8 cellular contexts compared by ENCODE assay signal in genomic region chr17:76726766-76727718, GRCh38. TPM values are rescaled to one million over a fixed set of nuclear protein-coding genes. Genes with fewer than 3 reads are reported as not detected.
DNase-seq lines count a peak whose midpoint lies in the region; ATAC-seq and TF ChIP-seq lines count a peak whose summit lies in the region.

TSS of gene METTL23 (plus strand) at chr17:76726839. CDS start at chr17:76729711, 2,872 bp downstream.

- H4K20me1 ChIP-seq in osteoblast (ENCODE audit: insufficient read depth, low read length) = peaks cover 31% of the 10 kb centered on the region

- TSS peak; percentile 70 for BruUV-seq in Caco-2 (replicated peaks; lab: Mats Ljungman, UMichigan)

- H2AFZ ChIP-seq in osteoblast (ENCODE audit: low read length) = peak within 1 kb of the TSS; percentile 70

- H3K4me3 ChIP-seq in Caco-2 (ENCODE audit: low read depth, low read length) (peak within 1 kb of the TSS; percentile 85), osteoblast (ENCODE audit: insufficient read depth, low read length) (peak within 1 kb of the TSS; percentile 96), upper lobe of left lung (peak within 1 kb of the TSS; percentile 81 to 95 (median 84))

- H3K79me2 ChIP-seq in osteoblast (ENCODE audit: insufficient read depth, low read length) = peaks cover 88% of the 10 kb centered on the region

- H3K36me3 ChIP-seq in Caco-2 (ENCODE audit: control insufficient read depth, insufficient read depth, low read length) (peaks cover 3% of the 10 kb centered on the region), osteoblast (ENCODE audit: insufficient read depth, low read length) (peaks cover 50% of the 10 kb centered on the region), upper lobe of left lung (peaks cover 18 to 56% (median 33%) of the 10 kb centered on the region in 4 donors)

- H3K27me3 Mint-ChIP-seq in Caco-2 (ENCODE audit: insufficient read depth, unreplicated experiment) = no peaks in the 10 kb centered on the region

- POLR2A ChIA-PET in Caco-2 (lab: Charles Lee) = interaction anchor here (0.6 to 1.6 kb wide), 6 partner anchors 9 to 170 kb away, joined by 3 to 9 read pairs (median 3); partner anchors contain the start of gene MFSD11

- no peak for TF ChIP-seq EP300 in upper lobe of left lung (IDR thresholded peaks at IDR 0.05)

- peak within 1 kb of the TSS; percentile 84 for H3K27ac Mint-ChIP-seq in Caco-2 (ENCODE audit: unreplicated experiment)

- no peaks in the 10 kb centered on the region for H3K9me3 Mint-ChIP-seq in Caco-2 (ENCODE audit: unreplicated experiment)

- peak in 1 of 4 donors; percentile 55 for TF ChIP-seq POLR2A in upper lobe of left lung (IDR thresholded peaks at IDR 0.05)

- TF ChIP-seq CTCF in Caco-2 (IDR thresholded peaks at IDR 0.05; ENCODE audit: insufficient read depth in 1 of 2, low read depth in 1 of 2, low read length in 1 of 2, severe bottlenecking in 1 of 2, unreplicated experiment in 1 of 2) (peak; percentile 81 to 89), osteoblast (IDR thresholded peaks at IDR 0.05; ENCODE audit: extremely low read depth, low read depth, low read length) (peak; percentile 57), upper lobe of left lung (IDR thresholded peaks at IDR 0.05) (peak; percentile 70 to 94 (median 87))

- 3 to 5% methylated on average over 11 to 21 of the region's 72 CpGs for WGBS in upper lobe of left lung, 2 donors

- CTCF ChIA-PET in Caco-2 (lab: Charles Lee) = interaction anchor here (0.6 to 1.7 kb wide), 6 partner anchors 9 to 169 kb away, joined by 3 to 7 read pairs (median 4); partner anchors contain the start of gene MFSD11

- intact Hi-C loops in Caco-2 (cut with micrococcal nuclease; ENCODE audit: unreplicated experiment) = loop anchor here (1.0 kb wide), 1 partner anchor 340 kb away; no protein-coding TSS in a partner anchor

- peaks cover 7% of the 10 kb centered on the region; the same call in 1 of the 2 replicates for H3K4me1 ChIP-seq in Caco-2
- peaks cover 31% of the 10 kb centered on the region for H3K4me1 ChIP-seq in osteoblast (ENCODE audit: insufficient read depth, low read length)
- peaks cover 36 to 75% (median 55%) of the 10 kb centered on the region in 4 donors for H3K4me1 ChIP-seq in upper lobe of left lung

- ATAC-seq in GM19455 (IDR thresholded peaks at IDR 0.05; ENCODE audit: unreplicated experiment) (peak; percentile 44), HG03575 (IDR thresholded peaks at IDR 0.05; ENCODE audit: extremely low read depth, insufficient number of reproducible peaks, low FRiP score, unreplicated experiment) (peak; percentile 28), upper lobe of left lung (ENCODE audit: low FRiP score in 2 of 2) (peak; percentile 79 to 80)

- H3K4me3 Mint-ChIP-seq in Caco-2 (ENCODE audit: unreplicated experiment) = peak within 1 kb of the TSS; percentile 90

- H3K9me3 ChIP-seq in Caco-2 (no peaks in the 10 kb centered on the region), osteoblast (ENCODE audit: low read depth, low read length) (no peaks in the 10 kb centered on the region), upper lobe of left lung (no peaks in the 10 kb centered on the region)

- no peaks in the 10 kb centered on the region for H3K4me1 Mint-ChIP-seq in Caco-2 (ENCODE audit: low read depth, unreplicated experiment)

- peaks cover 92% of the 10 kb centered on the region for H3K36me3 Mint-ChIP-seq in Caco-2 (ENCODE audit: insufficient read depth, unreplicated experiment)

- DNase-seq in Caco-2 (peak; percentile 83 to 86), RKO (ENCODE audit: low spot score) (peak; percentile 79), germinal center (ENCODE audit: low spot score) (peak; percentile 94), osteoblast (ENCODE audit: insufficient read length, low spot score, missing footprints) (peak; percentile 87), upper lobe of left lung (peak; percentile 86 to 95)
- DNase-seq in activated gamma-delta T cell treated with anti-CD3 and anti-CD28 coated beads, Interleukin-2, amount 50 U/mL, for 16 hours (ENCODE audit: low read depth) = peak; percentile 71

- H3K27me3 ChIP-seq in Caco-2 (replicated peaks; ENCODE audit: control insufficient read depth, insufficient read depth, low read length) (no peaks in the 10 kb centered on the region), osteoblast (ENCODE audit: insufficient read depth, low read length) (no peaks in the 10 kb centered on the region), upper lobe of left lung (no peaks in the 10 kb centered on the region)

- H3K4me2 ChIP-seq in osteoblast (ENCODE audit: insufficient read depth, low read length) = peak within 1 kb of the TSS; percentile 97

- peak within 1 kb of the TSS; percentile 96 for H3K27ac ChIP-seq in osteoblast (ENCODE audit: low read depth, low read length)
- peak within 1 kb of the TSS; percentile 97 to 100 (median 99) for H3K27ac ChIP-seq in upper lobe of left lung

RNA-seq across cellular contexts. Expression of gene METTL23, which starts in this region (rescaled TPM):
- total RNA-seq in Caco-2 (2022) (37.7 and 38.8 TPM in 2 replicates), osteoblast (25.7 and 28.6 TPM in 2 replicates), upper lobe of left lung (10 to 100 TPM; 13.6 to 38.9 (median 28.3) TPM)

Comparison
In these comparisons a context has a peak if more than half of its experiments do, and no peak if none do; other contexts are left out.
1. Peak in every context shown above with its lines: DNase-seq, ATAC-seq, H3K4me3 ChIP-seq and H3K27ac ChIP-seq.
2. ATAC-seq: peak in every context shown above with its lines; median percentile 80 in upper lobe of left lung; 44 in GM19455; 28 in HG03575.